ENCODE assay signal across 11 cellular contexts in genomic region chr6:135129139-135129867, GRCh38. TPM values are rescaled to one million over a fixed set of nuclear protein-coding genes. Genes with fewer than 3 reads are reported as not detected.
DNase-seq lines count a peak whose midpoint lies in the region; ATAC-seq, FAIRE-seq and TF ChIP-seq lines count a peak whose summit lies in the region.
"Had no signal": no experiment of that assay in that cellular context is flagged by ENCODE, and none has a peak within 500 bp of the region (broad histone marks: within the 10 kb centered on the region; RNA-seq: fewer than 3 reads in every experiment).

No MANE protein-coding gene starts in this region.

- POLR2A ChIA-PET in activated naive CD8-positive, alpha-beta T cell treated with anti-CD3 and anti-CD28 coated beads, Interleukin-2, amount 10 ng/mL, durations not matched to agents 7 days and 5 days (lab: Charles Lee): interaction anchor here (0.8 to 2.8 kb wide), 13 partner anchors 10 to 1161 kb away, joined by 3 to 20 read pairs (median 4); partner anchors contain the start of genes BCLAF1, HBS1L and MYB

- H3K4me1 Mint-ChIP-seq in activated naive CD8-positive, alpha-beta T cell treated with anti-CD3 and anti-CD28 coated beads, Interleukin-2, amount 10 ng/mL, durations not matched to agents 7 days and 5 days: peaks cover 38% of the 10 kb centered on the region
- H3K4me1 Mint-ChIP-seq: nephron had no signal

- peak; percentile 48 for FAIRE-seq in GM12892 (lab: Jason Lieb, UNC)

- ATAC-seq in GM21529 (IDR thresholded peaks at IDR 0.05; ENCODE audit: unreplicated experiment) (peak; percentile 38), right cardiac atrium (no peak)
- peak; percentile 69 for ATAC-seq in activated naive CD8-positive, alpha-beta T cell treated with anti-CD3 and anti-CD28 coated beads, Interleukin-2, amount 10 ng/mL, durations not matched to agents 7 days and 5 days (ENCODE audit: low read depth)

- peak overlapping the region; percentile 94 for H3K27ac Mint-ChIP-seq in activated naive CD8-positive, alpha-beta T cell treated with anti-CD3 and anti-CD28 coated beads, Interleukin-2, amount 10 ng/mL, durations not matched to agents 7 days and 5 days

- WGBS in right cardiac atrium: 85% methylated on average over 8 of the region's 8 CpGs

- H3K9me3 ChIP-seq in right cardiac atrium (ENCODE audit: control insufficient read depth, low read length): no peaks in the 10 kb centered on the region

- peaks cover 2% of the 10 kb centered on the region for H3K9me3 Mint-ChIP-seq in activated naive CD8-positive, alpha-beta T cell treated with anti-CD3 and anti-CD28 coated beads, Interleukin-2, amount 10 ng/mL, durations not matched to agents 7 days and 5 days
- H3K9me3 Mint-ChIP-seq: nephron had no signal

- H3K4me3 Mint-ChIP-seq in activated naive CD8-positive, alpha-beta T cell treated with anti-CD3 and anti-CD28 coated beads, Interleukin-2, amount 10 ng/mL, durations not matched to agents 7 days and 5 days: peak overlapping the region; percentile 79
- H3K4me3 Mint-ChIP-seq: nephron had no signal

- intact Hi-C loops in right cardiac atrium (cut with DNase I): no loop called here

- no peaks in the 10 kb centered on the region for H3K4me1 ChIP-seq in right cardiac atrium (ENCODE audit: control insufficient read depth, insufficient read depth, low read length)

- no peak for TF ChIP-seq POLR2A in GM12892 (IDR thresholded peaks at IDR 0.05; ENCODE audit: low read depth, low read length)

- peaks cover 7% of the 10 kb centered on the region for H3K36me3 Mint-ChIP-seq in activated naive CD8-positive, alpha-beta T cell treated with anti-CD3 and anti-CD28 coated beads, Interleukin-2, amount 10 ng/mL, durations not matched to agents 7 days and 5 days

- DNase-seq in GM12892 (ENCODE audit: insufficient read length) (no peak), KG1 (lab: John Stamatoyannopoulos, UW) (peak; percentile 56), right cardiac atrium (no peak), NCI-H345 (lab: John Stamatoyannopoulos, UW) (no peak), GM03348 (ENCODE audit: low spot score) (no peak), RKO (ENCODE audit: low spot score) (no peak)
- peak; percentile 59 for DNase-seq in activated naive CD8-positive, alpha-beta T cell treated with anti-CD3 and anti-CD28 coated beads, Interleukin-2, amount 10 ng/mL, durations not matched to agents 7 days and 5 days
- DNase-seq: erythroblast had no signal

- no peak overlapping the region for H3K27ac ChIP-seq in right cardiac atrium (ENCODE audit: low read length)
- H3K27ac ChIP-seq: KMS-11 had no signal

- no peak overlapping the region for H3K4me3 ChIP-seq in right cardiac atrium (ENCODE audit: low read length)

- no peaks in the 10 kb centered on the region for H3K27me3 ChIP-seq in right cardiac atrium (ENCODE audit: control insufficient read depth, insufficient read depth)

- H3K27me3 Mint-ChIP-seq in activated naive CD8-positive, alpha-beta T cell treated with anti-CD3 and anti-CD28 coated beads, Interleukin-2, amount 10 ng/mL, durations not matched to agents 7 days and 5 days: no peaks in the 10 kb centered on the region

RNA-seq across cellular contexts. Expression of gene MYB, which starts 51.8 kb away (rescaled TPM):
- 34.5 TPM for polyA plus RNA-seq in GM12892 (2012; ENCODE audit: missing spikeins)
- 1 to 10 TPM; 8.4 to 8.8 TPM for total RNA-seq in activated naive CD8-positive, alpha-beta T cell treated with anti-CD3 and anti-CD28 coated beads, Interleukin-2, amount 10 ng/mL, durations not matched to agents 7 days and 5 days
- total RNA-seq in right cardiac atrium: under 1 TPM in 2 of 4 donors, not detected in 2; 0.12 to 0.14 TPM
- not detected for polyA plus RNA-seq in right cardiac atrium

Comparison
In these comparisons a context has a peak if more than half of its experiments do, and no peak if none do; other contexts are left out.
1. DNase-seq: peak in KG1 (single experiment) and activated naive CD8-positive, alpha-beta T cell treated with anti-CD3 and anti-CD28 coated beads, Interleukin-2, amount 10 ng/mL, durations not matched to agents 7 days and 5 days (single experiment); none in GM12892 (single experiment), right cardiac atrium (0 of 3), NCI-H345 (single experiment), GM03348 (single experiment) and RKO (single experiment).
2. ATAC-seq: peak in GM21529 (single experiment) and activated naive CD8-positive, alpha-beta T cell treated with anti-CD3 and anti-CD28 coated beads, Interleukin-2, amount 10 ng/mL, durations not matched to agents 7 days and 5 days (single experiment); none in right cardiac atrium (0 of 2).
3. RNA of gene MYB, which starts 51.8 kb away (total RNA-seq): 8.4 to 8.8 TPM in activated naive CD8-positive, alpha-beta T cell treated with anti-CD3 and anti-CD28 coated beads, Interleukin-2, amount 10 ng/mL, durations not matched to agents 7 days and 5 days; 0.12 to 0.14 TPM in right cardiac atrium; every median in the first group is over 4 times any median in the second.